24 cellular contexts compared by ENCODE assay signal in the genomic region with DNA sequence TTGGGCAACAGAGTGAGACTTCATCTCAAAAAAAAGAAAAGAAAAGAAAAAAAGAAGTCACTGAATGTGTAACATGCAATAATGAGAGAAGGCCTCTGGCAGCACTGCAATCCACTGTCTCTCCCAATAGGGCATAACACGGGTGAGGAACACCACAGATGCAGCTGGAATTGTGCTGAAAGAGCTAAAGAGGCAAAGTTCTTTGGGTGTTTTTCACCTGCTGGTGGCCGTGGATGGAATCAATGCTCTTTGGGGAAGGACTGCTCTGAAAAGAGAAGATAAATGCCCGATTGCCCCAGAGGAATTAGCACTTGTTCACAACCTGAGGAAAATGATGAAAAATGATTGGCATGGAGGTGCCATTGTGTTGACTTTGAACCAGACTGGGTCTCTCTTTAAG. TPM values are rescaled to one million over a fixed set of nuclear protein-coding genes. Genes with fewer than 3 reads are reported as not detected.
DNase-seq lines count a peak whose midpoint lies in the region; ATAC-seq, FAIRE-seq and TF ChIP-seq lines count a peak whose summit lies in the region.
"Had no signal": no experiment of that assay in that cellular context is flagged by ENCODE, and none has a peak within 500 bp of the region (broad histone marks: within the 10 kb centered on the region; RNA-seq: fewer than 3 reads in every experiment).

No MANE protein-coding gene starts in this region.

- no peaks in the 10 kb centered on the region for H3K9me1 ChIP-seq in IMR-90 (ENCODE audit: insufficient read depth, low read length)

- POLR2A ChIA-PET in IMR-90 (lab: Charles Lee; ENCODE audit: unreplicated experiment), result interaction anchor here (1.0 kb wide), 1 partner anchor 47 kb away, joined by 3 read pairs; no protein-coding TSS in a partner anchor
- POLR2A ChIA-PET in H1 (lab: Charles Lee; ENCODE audit: partially characterized antibody), result interaction anchor here (1.5 to 3.8 kb wide), 3 partner anchors 8 to 31 kb away, joined by 3 to 22 read pairs (median 10); a partner anchor contains a TSS

- intact Hi-C loops in IMR-90 (cut with micrococcal nuclease), result no loop called here

- 83% methylated on average over 1 of the region's 3 CpGs; no CpG with 5 or more reads in 1 of the 2 experiments for WGBS in IMR-90 (ENCODE audit: extremely low coverage in 2 of 2, insufficient read length in 1 of 2), 2 experiments
- WGBS in H1 (ENCODE audit: extremely low coverage in 1 of 2, insufficient coverage in 1 of 2, insufficient read length in 1 of 2, insufficient replicate concordance in 2 of 2, low coverage in 1 of 2, low lambda C conversion rate in 2 of 2, missing lambda C conversion rate in 1 of 2), 2 experiments, result 65% methylated on average over 3 of the region's 3 CpGs; no CpG with 5 or more reads in 1 of the 2 experiments
- 73% methylated on average over 3 of the region's 3 CpGs for WGBS in mesenchymal stem cell

- no peak overlapping the region for H4K5ac ChIP-seq in IMR-90 (ENCODE audit: low read depth, low read length)
- no peak overlapping the region for H4K5ac ChIP-seq in H1 (ENCODE audit: insufficient read length, low read depth, low read length)

- CTCF ChIA-PET in IMR-90 (lab: Yijun Ruan, JAX) (no interaction called here), H1 (lab: Charles Lee; ENCODE audit: partially characterized antibody) (interaction anchor here (0.6 to 2.5 kb wide), 8 partner anchors 18 to 283 kb away, joined by 3 to 8 read pairs (median 4); no protein-coding TSS in a partner anchor)

- no peak overlapping the region for H3K56ac ChIP-seq in IMR-90 (ENCODE audit: extremely low read depth, insufficient read depth, low read length)
- H3K56ac ChIP-seq in H1 (replicated peaks; ENCODE audit: insufficient read length, low read depth, low read length), result no peak overlapping the region

- H3K4me1 ChIP-seq in IMR-90 (ENCODE audit: control insufficient read depth, insufficient read depth, low read length) (no peaks in the 10 kb centered on the region), H1 (replicated peaks in 1 of 4; ENCODE audit: control insufficient read depth in 3 of 4, insufficient read depth in 4 of 4, low read length in 3 of 4) (peaks cover 0 to 4% (median 1%) of the 10 kb centered on the region in 4 experiments; a peak in 3 of 7 replicates), mesenchymal stem cell (ENCODE audit: control insufficient read depth, insufficient read depth, low read depth, low read length) (no peaks in the 10 kb centered on the region)
- H3K4me1 ChIP-seq: BE2C, SJCRH30 had no signal

- no peak overlapping the region for H3K4ac ChIP-seq in IMR-90 (ENCODE audit: low read depth, low read length)
- no peak overlapping the region for H3K4ac ChIP-seq in H1 (replicated peaks; ENCODE audit: insufficient read length, low read depth, low read length)
- no peak overlapping the region for H3K4ac ChIP-seq in mesenchymal stem cell (ENCODE audit: low read depth in 1 of 2, low read length in 2 of 2)

- H2BK12ac ChIP-seq in H1 (ENCODE audit: low read depth, low read length), result no peak overlapping the region
- no peak overlapping the region for H2BK12ac ChIP-seq in mesenchymal stem cell (ENCODE audit: low read length in 2 of 2)

- in situ Hi-C loops in IMR-90 (cut with MboI; ENCODE audit: low sequenced_read_pairs), result no loop called here

- ATAC-seq in IMR-90 (ENCODE audit: low read depth), result 0 out of 2 replicates have a peak, but pooled peaks have one; percentile 29
- ATAC-seq in GM21423 (IDR thresholded peaks at IDR 0.05; ENCODE audit: unreplicated experiment), result no peak
- ATAC-seq: GM12878 had no signal

- no peak overlapping the region for H2AK9ac ChIP-seq in IMR-90 (replicated peaks; ENCODE audit: low read depth, low read length, poor library complexity)

- H2BK5ac ChIP-seq in IMR-90 (ENCODE audit: low read depth, low read length, poor library complexity, severe bottlenecking) (no peak overlapping the region), H1 (ENCODE audit: low read depth, low read length) (no peak overlapping the region), mesenchymal stem cell (ENCODE audit: low read depth, low read length, poor library complexity, severe bottlenecking) (no peak overlapping the region)

- H2AFZ ChIP-seq in IMR-90 (replicated peaks; ENCODE audit: low read length, poor library complexity) (no peak overlapping the region), H1 (ENCODE audit: low read length) (no peak overlapping the region), mesenchymal stem cell (ENCODE audit: low read depth, low read length) (no peak overlapping the region)
- H2AFZ ChIP-seq: PC-9 had no signal

- TF ChIP-seq CTCF in AG09309 (IDR thresholded peaks at IDR 0.05; ENCODE audit: control insufficient read depth, insufficient read depth, low read depth, low read length, missing control alignments) (peak; percentile 20), IMR-90 (conservative IDR thresholded peaks at IDR 0.05; ENCODE audit: low read depth, low read length) (no peak), H1 (IDR thresholded peaks at IDR 0.05; ENCODE audit: control extremely low read depth in 1 of 3, insufficient read depth in 1 of 3, low read depth in 1 of 3, low read length in 3 of 3) (peak in 2 of 3 experiments; percentile 31 to 53; a peak in 2 of 4 replicates)

- H3K23me2 ChIP-seq in H1 (ENCODE audit: low read depth, low read length), result no peaks in the 10 kb centered on the region; the same call in 1 of the 2 replicates

- DNase-seq in AG09309 (ENCODE audit: low read depth) (no peak), IMR-90 (peak; percentile 17), H1 (ENCODE audit: low read depth in 1 of 2, low spot score in 2 of 2) (peak in 1 of 2 experiments; percentile 59), mesenchymal stem cell (peak; percentile 38), NCI-H510A (lab: John Stamatoyannopoulos, UW) (no peak), NCI-H524 treated with DMSO at 0.1 percent for 48 hours (lab: John Stamatoyannopoulos, UW) (no peak)
- DNase-seq in NK-92 treated with Interleukin-12 subunit alpha and Interleukin-12 subunit beta, amount 100 ng/mL, for 24 hours (lab: John Stamatoyannopoulos, UW), result no peak
- DNase-seq: BE2C; CD4-positive, CD25-positive, alpha-beta regulatory T cell; GF-D8; GOT3; Karpas-422; MM.1S; NCI-H1092; NCI-H146; NCI-H2029 treated with DMSO at 0.1 percent for 48 hours; NCI-H510A treated with DMSO at 0.1 percent for 48 hours; NCI-H82; PC-9 had no signal

- H3K79me2 ChIP-seq in H1 (ENCODE audit: control insufficient read depth in 1 of 2, insufficient read depth in 2 of 2, low read length in 2 of 2), result no peaks in the 10 kb centered on the region

- H2AK5ac ChIP-seq in IMR-90 (ENCODE audit: low read depth, low read length) (no peak overlapping the region), H1 (ENCODE audit: low read depth, low read length) (no peak overlapping the region), mesenchymal stem cell (ENCODE audit: low read length, severe bottlenecking) (no peak overlapping the region)

- H3K79me1 ChIP-seq in IMR-90 (ENCODE audit: low read depth in 1 of 2, low read length in 2 of 2) (no peaks in the 10 kb centered on the region), H1 (ENCODE audit: low read depth, low read length) (no peaks in the 10 kb centered on the region), mesenchymal stem cell (replicated peaks; ENCODE audit: low read length, poor library complexity, severe bottlenecking) (no peaks in the 10 kb centered on the region)

- no peak overlapping the region for H2BK15ac ChIP-seq in IMR-90 (ENCODE audit: low read depth, low read length)
- no peak overlapping the region for H2BK15ac ChIP-seq in H1 (ENCODE audit: low read length)
- H2BK15ac ChIP-seq in mesenchymal stem cell (ENCODE audit: low read depth, poor library complexity, severe bottlenecking), result no peak overlapping the region

- TF ChIP-seq RAD21 in IMR-90 (IDR thresholded peaks at IDR 0.05; ENCODE audit: low read length), result peak; percentile 14; the same call in 1 of the 2 replicates
- peak; percentile 44 to 51; a peak in 3 of 4 replicates for TF ChIP-seq RAD21 in H1 (IDR thresholded peaks at IDR 0.05 in 1 of 2, conservative IDR thresholded peaks at IDR 0.05 in 1 of 2; ENCODE audit: low read depth in 2 of 2, low read length in 2 of 2)

- BruUV-seq in IMR-90 (replicated peaks; lab: Mats Ljungman, UMichigan), result no TSS peak

- no peak overlapping the region for H2BK120ac ChIP-seq in IMR-90 (ENCODE audit: low read depth, low read length)
- H2BK120ac ChIP-seq in H1 (replicated peaks; ENCODE audit: low read depth, low read length), result no peak overlapping the region
- no peak overlapping the region for H2BK120ac ChIP-seq in mesenchymal stem cell (ENCODE audit: low read depth, low read length)

- H3K4me3 ChIP-seq in AG09309 (ENCODE audit: control insufficient read depth, low read depth, low read length), result no peak overlapping the region
- H3K4me3 ChIP-seq in IMR-90 (ENCODE audit: insufficient read depth, low read depth, low read length), result no peak overlapping the region
- H3K4me3 ChIP-seq in H1 (ENCODE audit: extremely low read depth in 1 of 4, insufficient read depth in 2 of 4, low read depth in 3 of 4, low read length in 4 of 4), result no peak overlapping the region
- H3K4me3 ChIP-seq in mesenchymal stem cell (ENCODE audit: insufficient read depth in 1 of 2, low read depth in 1 of 2, low read length in 2 of 2), result no peak overlapping the region
- H3K4me3 ChIP-seq: GM12878, PC-9, SJCRH30 had no signal

- H4K91ac ChIP-seq in IMR-90 (ENCODE audit: insufficient read depth, low read depth, low read length), result no peak overlapping the region
- H4K91ac ChIP-seq in H1 (replicated peaks; ENCODE audit: insufficient read length, low read length), result no peak overlapping the region
- no peak overlapping the region for H4K91ac ChIP-seq in mesenchymal stem cell (ENCODE audit: low read length)

- H3K9ac ChIP-seq in IMR-90 (ENCODE audit: low read depth, low read length), result no peak overlapping the region
- no peak overlapping the region for H3K9ac ChIP-seq in H1 (replicated peaks in 1 of 4; ENCODE audit: extremely low read depth in 1 of 4, low read depth in 3 of 4, low read length in 3 of 4)
- no peak overlapping the region for H3K9ac ChIP-seq in mesenchymal stem cell (ENCODE audit: low read length)

- H2BK20ac ChIP-seq in IMR-90 (ENCODE audit: low read depth, low read length), result no peak overlapping the region
- H2BK20ac ChIP-seq in H1 (ENCODE audit: low read length), result no peak overlapping the region

- no peaks in the 10 kb centered on the region for H3K9me3 ChIP-seq in IMR-90 (ENCODE audit: control insufficient read depth, insufficient read depth, low read length)
- no peaks in the 10 kb centered on the region for H3K9me3 ChIP-seq in H1 (ENCODE audit: insufficient read depth in 2 of 2, low read depth in 1 of 2, low read length in 1 of 2)
- H3K9me3 ChIP-seq in mesenchymal stem cell (ENCODE audit: control insufficient read depth, low read length), result no peaks in the 10 kb centered on the region
- H3K9me3 ChIP-seq: BE2C, Caco-2 had no signal

- H3K36me3 ChIP-seq in IMR-90 (ENCODE audit: control insufficient read depth, insufficient read depth, low read length) (no peaks in the 10 kb centered on the region), H1 (ENCODE audit: control insufficient read depth in 2 of 4, insufficient read depth in 4 of 4, low read length in 3 of 4) (no peaks in the 10 kb centered on the region), mesenchymal stem cell (ENCODE audit: control insufficient read depth in 1 of 2, insufficient read depth in 2 of 2, low read depth in 1 of 2, low read length in 2 of 2) (peaks cover 0 to 4% of the 10 kb centered on the region in 2 experiments)
- H3K36me3 ChIP-seq: BE2C, SJCRH30 had no signal

- H3K14ac ChIP-seq in IMR-90 (replicated peaks; ENCODE audit: low read depth, low read length), result no peak overlapping the region
- no peak overlapping the region for H3K14ac ChIP-seq in H1 (ENCODE audit: insufficient read length)
- no peak overlapping the region for H3K14ac ChIP-seq in mesenchymal stem cell (ENCODE audit: low read length in 2 of 2)

- FAIRE-seq in H1 (lab: Jason Lieb, UNC), result peak; percentile 74
- FAIRE-seq: GM12878, GM19239 had no signal

- H4K8ac ChIP-seq in IMR-90 (ENCODE audit: low read depth in 2 of 2, low read length in 2 of 2) (no peak overlapping the region), H1 (ENCODE audit: extremely low read depth, insufficient read depth, low read length) (no peak overlapping the region), mesenchymal stem cell (ENCODE audit: low read length) (no peak overlapping the region)

- H3K18ac ChIP-seq in IMR-90 (ENCODE audit: low read depth, low read length), result no peak overlapping the region
- no peak overlapping the region for H3K18ac ChIP-seq in H1 (ENCODE audit: extremely low read depth, low read length)
- H3K18ac ChIP-seq in mesenchymal stem cell (ENCODE audit: low read depth in 1 of 2, low read length in 2 of 2), result no peak overlapping the region

- no peak overlapping the region for H3K4me2 ChIP-seq in IMR-90 (ENCODE audit: low read depth, low read length)
- H3K4me2 ChIP-seq in H1 (ENCODE audit: insufficient read depth in 1 of 2, low read depth in 2 of 2, low read length in 2 of 2), result peak overlapping the region; percentile 18 to 63; a peak in 3 of 4 replicates
- no peak overlapping the region for H3K4me2 ChIP-seq in mesenchymal stem cell (ENCODE audit: low read length, poor library complexity, severe bottlenecking)
- H3K4me2 ChIP-seq: PC-9 had no signal

- H3K27me3 ChIP-seq in IMR-90 (ENCODE audit: control insufficient read depth, insufficient read depth, low read length) (no peaks in the 10 kb centered on the region), H1 (replicated peaks in 1 of 4; ENCODE audit: control insufficient read depth in 3 of 4, extremely low read depth in 1 of 4, insufficient read depth in 3 of 4, low read length in 3 of 4) (no peaks in the 10 kb centered on the region), mesenchymal stem cell (ENCODE audit: control insufficient read depth in 1 of 2, insufficient read depth in 1 of 2, low read length in 2 of 2) (no peaks in the 10 kb centered on the region)
- H3K27me3 ChIP-seq: BE2C, SJCRH30 had no signal

- no peak for TF ChIP-seq POLR2A in IMR-90 (IDR thresholded peaks at IDR 0.05; ENCODE audit: low read depth, low read length)
- TF ChIP-seq POLR2A in H1 (IDR thresholded peaks at IDR 0.05; ENCODE audit: control extremely low read depth in 1 of 2, low read depth in 2 of 2, low read length in 2 of 2), result no peak

- H3K27ac ChIP-seq in IMR-90 (ENCODE audit: insufficient read depth, low read length) (no peak overlapping the region), H1 (ENCODE audit: low read depth, low read length) (no peak overlapping the region), mesenchymal stem cell (ENCODE audit: low read length, poor library complexity, severe bottlenecking) (no peak overlapping the region)
- H3K27ac ChIP-seq: PC-9, SJCRH30 had no signal

- TF ChIP-seq EP300 in H1 (IDR thresholded peaks at IDR 0.05; ENCODE audit: borderline replicate concordance in 1 of 2, low read depth in 2 of 2, low read length in 2 of 2), result no peak

- dilution Hi-C loops in IMR-90 (cut with HindIII; ENCODE audit: low sequenced_read_pairs, unreplicated experiment), result no loop called here

- no peaks in the 10 kb centered on the region for H4K20me1 ChIP-seq in IMR-90 (ENCODE audit: insufficient read depth, low read length)
- no peaks in the 10 kb centered on the region for H4K20me1 ChIP-seq in H1 (replicated peaks in 1 of 2; ENCODE audit: control insufficient read depth in 1 of 2, insufficient read depth in 2 of 2, low read length in 2 of 2)

- H3K23ac ChIP-seq in IMR-90 (ENCODE audit: low read depth, low read length), result no peak overlapping the region
- no peak overlapping the region for H3K23ac ChIP-seq in H1 (ENCODE audit: insufficient read length)
- H3K23ac ChIP-seq in mesenchymal stem cell (ENCODE audit: low read length in 2 of 2), result no peak overlapping the region

RNA-seq across cellular contexts. Expression of a gene that starts 31.0 kb away (rescaled TPM):
- total RNA-seq in IMR-90 (2012; rRNA removed), result 103 and 119 TPM in 2 replicates
- polyA plus RNA-seq in IMR-90 (2012; rRNA removed) (48.8 and 53.2 TPM in 2 replicates), H1 (2011; rRNA removed) (9.2 and 10.7 TPM in 2 replicates)
- polyA plus RNA-seq in IMR-90 (2012; cell fraction: cytosol; rRNA removed), result 55.0 and 65.2 TPM in 2 replicates
- polyA plus RNA-seq in IMR-90 (2012; cell fraction: nucleus; rRNA removed; ENCODE audit: low replicate concordance), result 16.5 and 30.7 TPM in 2 replicates
- 12.6 and 14.9 TPM in 2 replicates for total RNA-seq in H1 (2021; fragmentation: NEBNext Ultra II Directional; extraction: Animal tissue kit (Norgen Biotek cat#: 25700))
- polyA plus RNA-seq in H1 (2011; cell fraction: cytosol; rRNA removed), result 5.1 TPM
- polyA plus RNA-seq in H1 (2011; cell fraction: nucleus; rRNA removed), result 9.4 TPM
- 6.5 to 9.0 TPM (median 8.0 TPM) in 4 replicates for polyA plus RNA-seq in H1 (2012, experiment 1 of 2)
- 3.4 TPM for polyA plus RNA-seq in H1 (2012, experiment 2 of 2)
- 10.0 TPM for polyA plus RNA-seq in H1 (2013, experiment 1 of 2)
- polyA plus RNA-seq in H1 (2013, experiment 2 of 2), result 10.1 TPM
- 10.0 and 12.3 TPM in 2 replicates for polyA minus RNA-seq in H1 (2011; rRNA and poly(A)+ RNA removed)
- polyA minus RNA-seq in H1 (2011; cell fraction: cytosol; rRNA and poly(A)+ RNA removed), result 6.8 TPM
- polyA minus RNA-seq in H1 (2011; cell fraction: nucleus; rRNA and poly(A)+ RNA removed), result 9.4 TPM
- 70.7 TPM for polyA plus RNA-seq in mesenchymal stem cell (2013, experiment 1 of 2)
- polyA plus RNA-seq in mesenchymal stem cell (2013, experiment 2 of 2), result 74.4 TPM

RNA-seq across cellular contexts. Expression of a gene that starts 57.3 kb away (rescaled TPM):
- total RNA-seq in IMR-90 (2012; rRNA removed), result 13.1 and 22.8 TPM in 2 replicates
- polyA plus RNA-seq in IMR-90 (2012; rRNA removed) (5.0 and 6.7 TPM in 2 replicates), H1 (2011; rRNA removed) (7.9 and 10.7 TPM in 2 replicates)
- 0.98 and 1.5 TPM in 2 replicates for polyA plus RNA-seq in IMR-90 (2012; cell fraction: cytosol; rRNA removed)
- 1.9 and 10.9 TPM in 2 replicates for polyA plus RNA-seq in IMR-90 (2012; cell fraction: nucleus; rRNA removed; ENCODE audit: low replicate concordance)
- 26.1 and 30.0 TPM in 2 replicates for total RNA-seq in H1 (2021; fragmentation: NEBNext Ultra II Directional; extraction: Animal tissue kit (Norgen Biotek cat#: 25700))
- polyA plus RNA-seq in H1 (2011; cell fraction: cytosol; rRNA removed), result 14.3 TPM
- polyA plus RNA-seq in H1 (2011; cell fraction: nucleus; rRNA removed), result 9.4 TPM
- 10.0 to 20.1 TPM (median 11.9 TPM) in 4 replicates for polyA plus RNA-seq in H1 (2012, experiment 1 of 2)
- 1.1 TPM for polyA plus RNA-seq in H1 (2012, experiment 2 of 2)
- 16.5 TPM for polyA plus RNA-seq in H1 (2013, experiment 1 of 2)
- 14.3 TPM for polyA plus RNA-seq in H1 (2013, experiment 2 of 2)
- 30.2 and 35.6 TPM in 2 replicates for polyA minus RNA-seq in H1 (2011; rRNA and poly(A)+ RNA removed)
- 21.9 TPM for polyA minus RNA-seq in H1 (2011; cell fraction: cytosol; rRNA and poly(A)+ RNA removed)
- polyA minus RNA-seq in H1 (2011; cell fraction: nucleus; rRNA and poly(A)+ RNA removed), result 41.8 TPM
- polyA plus RNA-seq in mesenchymal stem cell (2013, experiment 1 of 2), result 5.9 TPM
- polyA plus RNA-seq in mesenchymal stem cell (2013, experiment 2 of 2), result 6.7 TPM

RNA-seq across cellular contexts. Expression of a gene that starts 57.5 kb away (rescaled TPM):
- total RNA-seq in IMR-90 (2012; rRNA removed), result 10.6 and 20.0 TPM in 2 replicates
- polyA plus RNA-seq in IMR-90 (2012; rRNA removed) (6.4 and 6.9 TPM in 2 replicates), H1 (2011; rRNA removed) (10.0 and 17.6 TPM in 2 replicates)
- 2.0 and 4.4 TPM in 2 replicates for polyA plus RNA-seq in IMR-90 (2012; cell fraction: cytosol; rRNA removed)
- 1.8 and 5.5 TPM in 2 replicates for polyA plus RNA-seq in IMR-90 (2012; cell fraction: nucleus; rRNA removed; ENCODE audit: low replicate concordance)
- 72.9 and 79.7 TPM in 2 replicates for total RNA-seq in H1 (2021; fragmentation: NEBNext Ultra II Directional; extraction: Animal tissue kit (Norgen Biotek cat#: 25700))
- 25.2 TPM for polyA plus RNA-seq in H1 (2011; cell fraction: cytosol; rRNA removed)
- polyA plus RNA-seq in H1 (2011; cell fraction: nucleus; rRNA removed), result 8.3 TPM
- 21.2 to 50.0 TPM (median 27.4 TPM) in 4 replicates for polyA plus RNA-seq in H1 (2012, experiment 1 of 2)
- 5.7 TPM for polyA plus RNA-seq in H1 (2012, experiment 2 of 2)
- 38.2 TPM for polyA plus RNA-seq in H1 (2013, experiment 1 of 2)
- 40.1 TPM for polyA plus RNA-seq in H1 (2013, experiment 2 of 2)
- 25.7 and 30.1 TPM in 2 replicates for polyA minus RNA-seq in H1 (2011; rRNA and poly(A)+ RNA removed)
- polyA minus RNA-seq in H1 (2011; cell fraction: cytosol; rRNA and poly(A)+ RNA removed), result 18.0 TPM
- 38.3 TPM for polyA minus RNA-seq in H1 (2011; cell fraction: nucleus; rRNA and poly(A)+ RNA removed)
- polyA plus RNA-seq in mesenchymal stem cell (2013, experiment 1 of 2), result 15.9 TPM
- polyA plus RNA-seq in mesenchymal stem cell (2013, experiment 2 of 2), result 14.7 TPM

Comparison
In these comparisons a context has a peak if more than half of its experiments do, and no peak if none do; other contexts are left out.
1. DNase-seq: peak in IMR-90 (single experiment) and mesenchymal stem cell (single experiment); none in AG09309 (single experiment), NK-92 treated with Interleukin-12 subunit alpha and Interleukin-12 subunit beta, amount 100 ng/mL, for 24 hours (single experiment), NCI-H510A (single experiment) and NCI-H524 treated with DMSO at 0.1 percent for 48 hours (single experiment).
2. H3K4me2 ChIP-seq: peak in H1 (2 of 2); none in IMR-90 (single experiment) and mesenchymal stem cell (single experiment).